Comparison of ENCODE assay signal across 1 cellular context in the genomic region with DNA sequence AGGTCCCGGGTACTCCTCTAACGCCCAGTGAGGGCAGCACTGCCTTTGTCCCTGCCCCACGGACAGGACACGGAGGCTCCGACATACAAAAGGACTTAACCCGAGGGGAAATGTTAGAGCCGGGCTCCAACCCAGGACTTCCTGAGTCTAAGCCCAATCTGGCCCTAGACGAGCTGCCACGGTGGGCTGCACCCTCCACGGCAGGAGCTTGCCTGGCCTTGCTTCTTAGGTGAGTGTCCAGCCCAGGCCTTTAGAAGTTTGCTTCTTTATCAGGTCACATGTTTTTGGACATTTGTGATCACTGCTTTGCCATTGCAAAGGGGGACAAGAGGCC.
TF ChIP-seq lines count a peak whose summit lies in the region.

No MANE protein-coding gene starts in this region.

TF ChIP-seq in H1, 55 proteins besides CTCF, POLR2A, EP300 and RAD21:
- TF ChIP-seq CHD1 (IDR thresholded peaks at IDR 0.05; ENCODE audit: low read depth, low read length) (no peak), FOSL1 (IDR thresholded peaks at IDR 0.05; ENCODE audit: insufficient read depth, low read depth, low read length) (no peak), SP1 (IDR thresholded peaks at IDR 0.05; ENCODE audit: low read depth, low read length) (no peak), CREB1 (IDR thresholded peaks at IDR 0.05) (no peak), HDAC6 (IDR thresholded peaks at IDR 0.05; ENCODE audit: low read depth, low read length) (no peak), GABPA (IDR thresholded peaks at IDR 0.05; ENCODE audit: borderline replicate concordance, insufficient read depth, low read length) (no peak), CBX5 (IDR thresholded peaks at IDR 0.05; ENCODE audit: low read depth, low read length) (no peak), ASH2L (IDR thresholded peaks at IDR 0.05; ENCODE audit: low read length) (no peak), BCL11A (IDR thresholded peaks at IDR 0.05; ENCODE audit: low read depth in 2 of 2, low read length in 2 of 2) (no peak), GTF2F1 (IDR thresholded peaks at IDR 0.05; ENCODE audit: borderline replicate concordance, low read depth, low read length) (no peak), SRF (IDR thresholded peaks at IDR 0.05; ENCODE audit: low read depth, low read length) (no peak), KDM1A (IDR thresholded peaks at IDR 0.05; ENCODE audit: borderline replicate concordance, low read length) (no peak), YY1 (IDR thresholded peaks at IDR 0.05; ENCODE audit: low read depth, low read length) (no peak), TEAD4 (IDR thresholded peaks at IDR 0.05; ENCODE audit: low read depth, low read length) (no peak), ZNF274 (IDR thresholded peaks at IDR 0.05; ENCODE audit: borderline replicate concordance, extremely low read depth, low read length) (no peak), RNF2 (IDR thresholded peaks at IDR 0.05; ENCODE audit: borderline replicate concordance, low read depth, low read length, missing control alignments, poor library complexity, severe bottlenecking) (no peak)
- TF ChIP-seq, protein P1, sequence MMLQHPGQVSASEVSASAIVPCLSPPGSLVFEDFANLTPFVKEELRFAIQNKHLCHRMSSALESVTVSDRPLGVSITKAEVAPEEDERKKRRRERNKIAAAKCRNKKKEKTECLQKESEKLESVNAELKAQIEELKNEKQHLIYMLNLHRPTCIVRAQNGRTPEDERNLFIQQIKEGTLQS (IDR thresholded peaks at IDR 0.05; ENCODE audit: insufficient read depth, low read depth, low read length), result no peak
- TF ChIP-seq, protein P2, sequence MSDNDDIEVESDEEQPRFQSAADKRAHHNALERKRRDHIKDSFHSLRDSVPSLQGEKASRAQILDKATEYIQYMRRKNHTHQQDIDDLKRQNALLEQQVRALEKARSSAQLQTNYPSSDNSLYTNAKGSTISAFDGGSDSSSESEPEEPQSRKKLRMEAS (IDR thresholded peaks at IDR 0.05), result no peak
- TF ChIP-seq, protein P3, sequence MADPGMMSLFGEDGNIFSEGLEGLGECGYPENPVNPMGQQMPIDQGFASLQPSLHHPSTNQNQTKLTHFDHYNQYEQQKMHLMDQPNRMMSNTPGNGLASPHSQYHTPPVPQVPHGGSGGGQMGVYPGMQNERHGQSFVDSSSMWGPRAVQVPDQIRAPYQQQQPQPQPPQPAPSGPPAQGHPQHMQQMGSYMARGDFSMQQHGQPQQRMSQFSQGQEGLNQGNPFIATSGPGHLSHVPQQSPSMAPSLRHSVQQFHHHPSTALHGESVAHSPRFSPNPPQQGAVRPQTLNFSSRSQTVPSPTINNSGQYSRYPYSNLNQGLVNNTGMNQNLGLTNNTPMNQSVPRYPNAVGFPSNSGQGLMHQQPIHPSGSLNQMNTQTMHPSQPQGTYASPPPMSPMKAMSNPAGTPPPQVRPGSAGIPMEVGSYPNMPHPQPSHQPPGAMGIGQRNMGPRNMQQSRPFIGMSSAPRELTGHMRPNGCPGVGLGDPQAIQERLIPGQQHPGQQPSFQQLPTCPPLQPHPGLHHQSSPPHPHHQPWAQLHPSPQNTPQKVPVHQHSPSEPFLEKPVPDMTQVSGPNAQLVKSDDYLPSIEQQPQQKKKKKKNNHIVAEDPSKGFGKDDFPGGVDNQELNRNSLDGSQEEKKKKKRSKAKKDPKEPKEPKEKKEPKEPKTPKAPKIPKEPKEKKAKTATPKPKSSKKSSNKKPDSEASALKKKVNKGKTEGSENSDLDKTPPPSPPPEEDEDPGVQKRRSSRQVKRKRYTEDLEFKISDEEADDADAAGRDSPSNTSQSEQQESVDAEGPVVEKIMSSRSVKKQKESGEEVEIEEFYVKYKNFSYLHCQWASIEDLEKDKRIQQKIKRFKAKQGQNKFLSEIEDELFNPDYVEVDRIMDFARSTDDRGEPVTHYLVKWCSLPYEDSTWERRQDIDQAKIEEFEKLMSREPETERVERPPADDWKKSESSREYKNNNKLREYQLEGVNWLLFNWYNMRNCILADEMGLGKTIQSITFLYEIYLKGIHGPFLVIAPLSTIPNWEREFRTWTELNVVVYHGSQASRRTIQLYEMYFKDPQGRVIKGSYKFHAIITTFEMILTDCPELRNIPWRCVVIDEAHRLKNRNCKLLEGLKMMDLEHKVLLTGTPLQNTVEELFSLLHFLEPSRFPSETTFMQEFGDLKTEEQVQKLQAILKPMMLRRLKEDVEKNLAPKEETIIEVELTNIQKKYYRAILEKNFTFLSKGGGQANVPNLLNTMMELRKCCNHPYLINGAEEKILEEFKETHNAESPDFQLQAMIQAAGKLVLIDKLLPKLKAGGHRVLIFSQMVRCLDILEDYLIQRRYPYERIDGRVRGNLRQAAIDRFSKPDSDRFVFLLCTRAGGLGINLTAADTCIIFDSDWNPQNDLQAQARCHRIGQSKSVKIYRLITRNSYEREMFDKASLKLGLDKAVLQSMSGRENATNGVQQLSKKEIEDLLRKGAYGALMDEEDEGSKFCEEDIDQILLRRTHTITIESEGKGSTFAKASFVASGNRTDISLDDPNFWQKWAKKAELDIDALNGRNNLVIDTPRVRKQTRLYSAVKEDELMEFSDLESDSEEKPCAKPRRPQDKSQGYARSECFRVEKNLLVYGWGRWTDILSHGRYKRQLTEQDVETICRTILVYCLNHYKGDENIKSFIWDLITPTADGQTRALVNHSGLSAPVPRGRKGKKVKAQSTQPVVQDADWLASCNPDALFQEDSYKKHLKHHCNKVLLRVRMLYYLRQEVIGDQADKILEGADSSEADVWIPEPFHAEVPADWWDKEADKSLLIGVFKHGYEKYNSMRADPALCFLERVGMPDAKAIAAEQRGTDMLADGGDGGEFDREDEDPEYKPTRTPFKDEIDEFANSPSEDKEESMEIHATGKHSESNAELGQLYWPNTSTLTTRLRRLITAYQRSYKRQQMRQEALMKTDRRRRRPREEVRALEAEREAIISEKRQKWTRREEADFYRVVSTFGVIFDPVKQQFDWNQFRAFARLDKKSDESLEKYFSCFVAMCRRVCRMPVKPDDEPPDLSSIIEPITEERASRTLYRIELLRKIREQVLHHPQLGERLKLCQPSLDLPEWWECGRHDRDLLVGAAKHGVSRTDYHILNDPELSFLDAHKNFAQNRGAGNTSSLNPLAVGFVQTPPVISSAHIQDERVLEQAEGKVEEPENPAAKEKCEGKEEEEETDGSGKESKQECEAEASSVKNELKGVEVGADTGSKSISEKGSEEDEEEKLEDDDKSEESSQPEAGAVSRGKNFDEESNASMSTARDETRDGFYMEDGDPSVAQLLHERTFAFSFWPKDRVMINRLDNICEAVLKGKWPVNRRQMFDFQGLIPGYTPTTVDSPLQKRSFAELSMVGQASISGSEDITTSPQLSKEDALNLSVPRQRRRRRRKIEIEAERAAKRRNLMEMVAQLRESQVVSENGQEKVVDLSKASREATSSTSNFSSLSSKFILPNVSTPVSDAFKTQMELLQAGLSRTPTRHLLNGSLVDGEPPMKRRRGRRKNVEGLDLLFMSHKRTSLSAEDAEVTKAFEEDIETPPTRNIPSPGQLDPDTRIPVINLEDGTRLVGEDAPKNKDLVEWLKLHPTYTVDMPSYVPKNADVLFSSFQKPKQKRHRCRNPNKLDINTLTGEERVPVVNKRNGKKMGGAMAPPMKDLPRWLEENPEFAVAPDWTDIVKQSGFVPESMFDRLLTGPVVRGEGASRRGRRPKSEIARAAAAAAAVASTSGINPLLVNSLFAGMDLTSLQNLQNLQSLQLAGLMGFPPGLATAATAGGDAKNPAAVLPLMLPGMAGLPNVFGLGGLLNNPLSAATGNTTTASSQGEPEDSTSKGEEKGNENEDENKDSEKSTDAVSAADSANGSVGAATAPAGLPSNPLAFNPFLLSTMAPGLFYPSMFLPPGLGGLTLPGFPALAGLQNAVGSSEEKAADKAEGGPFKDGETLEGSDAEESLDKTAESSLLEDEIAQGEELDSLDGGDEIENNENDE (IDR thresholded peaks at IDR 0.05; ENCODE audit: insufficient replicate concordance, low read length), result no peak
